7 cellular contexts compared by ENCODE assay signal in the genomic region with DNA sequence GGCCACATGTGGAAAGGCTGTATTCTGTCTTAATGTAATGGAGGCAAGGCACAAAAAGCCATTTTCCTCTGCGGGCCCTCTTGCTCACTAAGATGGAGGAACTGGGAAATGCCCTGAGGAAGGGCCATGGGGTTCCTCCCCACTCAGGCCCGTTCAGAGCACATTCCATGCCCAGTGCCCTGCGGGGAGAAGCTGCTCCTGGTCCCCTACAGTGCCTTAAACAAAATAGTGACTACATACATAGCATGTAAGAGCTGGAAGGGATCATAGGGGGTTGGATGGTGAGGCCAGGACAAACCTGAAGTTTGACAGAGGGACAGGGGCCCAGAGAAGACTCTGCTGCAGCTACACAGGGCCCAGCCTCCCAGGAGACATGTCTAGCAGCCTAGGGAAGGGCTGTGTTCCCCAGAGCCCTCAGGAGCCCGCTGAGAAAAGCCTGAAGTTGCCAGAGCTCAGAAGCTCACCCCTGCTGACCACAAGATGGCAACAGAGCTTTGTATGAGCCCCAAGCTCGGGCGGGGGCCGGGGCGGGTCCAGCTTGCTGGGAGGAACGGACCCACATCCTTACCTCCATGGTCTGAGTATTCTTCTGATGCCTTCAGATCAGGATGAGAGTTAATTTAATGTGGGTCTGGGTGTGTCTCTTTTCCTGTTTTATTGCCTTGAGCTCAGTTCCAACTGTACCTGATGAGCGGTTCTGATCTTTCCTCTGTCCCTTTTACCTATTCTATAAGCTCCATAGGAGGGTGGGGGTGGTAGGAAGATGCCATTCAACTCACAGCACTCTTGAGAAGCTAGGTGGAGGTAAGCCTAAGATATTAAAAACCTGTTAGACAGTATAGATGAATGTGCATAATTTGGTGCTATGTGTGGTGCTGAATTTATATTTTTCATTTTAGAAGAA.
DNase-seq lines count a peak whose midpoint lies in the region; ATAC-seq and TF ChIP-seq lines count a peak whose summit lies in the region.

No MANE protein-coding gene starts in this region.

- H3K4me3 ChIP-seq in SJCRH30 (no peak overlapping the region), lung (no peak overlapping the region)

- WGBS in lung, 2 donors, result 19 to 24% methylated on average over 10 of the region's 10 CpGs

- no peak for TF ChIP-seq EP300 in Ishikawa (IDR thresholded peaks at IDR 0.05; ENCODE audit: borderline replicate concordance)

- H3K4me1 ChIP-seq in SJCRH30 (peaks cover 38% of the 10 kb centered on the region), lung (ENCODE audit: control insufficient read depth in 2 of 2, insufficient read depth in 2 of 2, low read length in 2 of 2) (peaks cover 0 to 2% of the 10 kb centered on the region in 2 donors)

- TF ChIP-seq CTCF in lung (IDR thresholded peaks at IDR 0.05; ENCODE audit: control extremely low read depth, extremely low read depth), result no peak

- H3K36me3 ChIP-seq in SJCRH30 (no peaks in the 10 kb centered on the region), lung (ENCODE audit: control insufficient read depth in 2 of 2, insufficient read depth in 2 of 2, low read length in 2 of 2) (no peaks in the 10 kb centered on the region)

- H3K9me3 ChIP-seq in SJCRH30 (replicated peaks) (no peaks in the 10 kb centered on the region), lung (ENCODE audit: control insufficient read depth in 2 of 2, insufficient read depth in 1 of 2, low read length in 1 of 2) (no peaks in the 10 kb centered on the region)

- DNase-seq in G401 (ENCODE audit: low spot score), result peak; percentile 25
- DNase-seq in SJCRH30, result peak; percentile 89 to 93
- peak; percentile 3 for DNase-seq in central memory CD4-positive, alpha-beta T cell
- DNase-seq in lung (ENCODE audit: low spot score), result no peak
- no peak for DNase-seq in mesenteric fat pad (ENCODE audit: low spot score)

- H3K27me3 ChIP-seq in SJCRH30 (no peaks in the 10 kb centered on the region), lung (ENCODE audit: control insufficient read depth, insufficient read depth) (no peaks in the 10 kb centered on the region)

- in situ Hi-C loops in G401 (cut with HindIII; ENCODE audit: low sequenced_read_pairs), result no loop called here

- TF ChIP-seq RAD21 in Ishikawa (IDR thresholded peaks at IDR 0.05; ENCODE audit: low read depth), result peak; percentile 85

- ATAC-seq in lung (ENCODE audit: insufficient read depth, low FRiP score) (peak; percentile 13), GM18867 (IDR thresholded peaks at IDR 0.05; ENCODE audit: unreplicated experiment) (no peak)

- peak overlapping the region; percentile 58 for H3K27ac ChIP-seq in SJCRH30
- no peak overlapping the region for H3K27ac ChIP-seq in lung (ENCODE audit: low read depth in 1 of 2, low read length in 1 of 2)

TF ChIP-seq in Ishikawa, 13 proteins besides CTCF, POLR2A, EP300 and RAD21:
- TF ChIP-seq EGR1 (IDR thresholded peaks at IDR 0.05), result no peak
- no peak for TF ChIP-seq CREB1 (IDR thresholded peaks at IDR 0.05; ENCODE audit: low read depth)
- TF ChIP-seq NFIC (IDR thresholded peaks at IDR 0.05), result no peak
- no peak for TF ChIP-seq ZBTB7A (IDR thresholded peaks at IDR 0.05; ENCODE audit: low read depth)
- TF ChIP-seq, protein P1, sequence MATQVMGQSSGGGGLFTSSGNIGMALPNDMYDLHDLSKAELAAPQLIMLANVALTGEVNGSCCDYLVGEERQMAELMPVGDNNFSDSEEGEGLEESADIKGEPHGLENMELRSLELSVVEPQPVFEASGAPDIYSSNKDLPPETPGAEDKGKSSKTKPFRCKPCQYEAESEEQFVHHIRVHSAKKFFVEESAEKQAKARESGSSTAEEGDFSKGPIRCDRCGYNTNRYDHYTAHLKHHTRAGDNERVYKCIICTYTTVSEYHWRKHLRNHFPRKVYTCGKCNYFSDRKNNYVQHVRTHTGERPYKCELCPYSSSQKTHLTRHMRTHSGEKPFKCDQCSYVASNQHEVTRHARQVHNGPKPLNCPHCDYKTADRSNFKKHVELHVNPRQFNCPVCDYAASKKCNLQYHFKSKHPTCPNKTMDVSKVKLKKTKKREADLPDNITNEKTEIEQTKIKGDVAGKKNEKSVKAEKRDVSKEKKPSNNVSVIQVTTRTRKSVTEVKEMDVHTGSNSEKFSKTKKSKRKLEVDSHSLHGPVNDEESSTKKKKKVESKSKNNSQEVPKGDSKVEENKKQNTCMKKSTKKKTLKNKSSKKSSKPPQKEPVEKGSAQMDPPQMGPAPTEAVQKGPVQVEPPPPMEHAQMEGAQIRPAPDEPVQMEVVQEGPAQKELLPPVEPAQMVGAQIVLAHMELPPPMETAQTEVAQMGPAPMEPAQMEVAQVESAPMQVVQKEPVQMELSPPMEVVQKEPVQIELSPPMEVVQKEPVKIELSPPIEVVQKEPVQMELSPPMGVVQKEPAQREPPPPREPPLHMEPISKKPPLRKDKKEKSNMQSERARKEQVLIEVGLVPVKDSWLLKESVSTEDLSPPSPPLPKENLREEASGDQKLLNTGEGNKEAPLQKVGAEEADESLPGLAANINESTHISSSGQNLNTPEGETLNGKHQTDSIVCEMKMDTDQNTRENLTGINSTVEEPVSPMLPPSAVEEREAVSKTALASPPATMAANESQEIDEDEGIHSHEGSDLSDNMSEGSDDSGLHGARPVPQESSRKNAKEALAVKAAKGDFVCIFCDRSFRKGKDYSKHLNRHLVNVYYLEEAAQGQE (IDR thresholded peaks at IDR 0.05; ENCODE audit: low read depth), result no peak
- TF ChIP-seq, protein P2, sequence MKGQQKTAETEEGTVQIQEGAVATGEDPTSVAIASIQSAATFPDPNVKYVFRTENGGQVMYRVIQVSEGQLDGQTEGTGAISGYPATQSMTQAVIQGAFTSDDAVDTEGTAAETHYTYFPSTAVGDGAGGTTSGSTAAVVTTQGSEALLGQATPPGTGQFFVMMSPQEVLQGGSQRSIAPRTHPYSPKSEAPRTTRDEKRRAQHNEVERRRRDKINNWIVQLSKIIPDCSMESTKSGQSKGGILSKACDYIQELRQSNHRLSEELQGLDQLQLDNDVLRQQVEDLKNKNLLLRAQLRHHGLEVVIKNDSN (IDR thresholded peaks at IDR 0.05), result no peak
- no peak for TF ChIP-seq CEBPB (IDR thresholded peaks at IDR 0.05)
- TF ChIP-seq, protein P3, sequence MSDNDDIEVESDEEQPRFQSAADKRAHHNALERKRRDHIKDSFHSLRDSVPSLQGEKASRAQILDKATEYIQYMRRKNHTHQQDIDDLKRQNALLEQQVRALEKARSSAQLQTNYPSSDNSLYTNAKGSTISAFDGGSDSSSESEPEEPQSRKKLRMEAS (IDR thresholded peaks at IDR 0.05), result no peak
- TF ChIP-seq TCF12 (IDR thresholded peaks at IDR 0.05; ENCODE audit: low read depth), result no peak
- no peak for TF ChIP-seq FOXM1 (IDR thresholded peaks at IDR 0.05; ENCODE audit: borderline replicate concordance, low read depth)

Comparison
In these comparisons a context has a peak if more than half of its experiments do, and no peak if none do; other contexts are left out.
1. DNase-seq: peak in G401 (single experiment), SJCRH30 (2 of 2) and central memory CD4-positive, alpha-beta T cell (single experiment); none in lung (single experiment) and mesenteric fat pad (single experiment).